20 cellular contexts compared by ENCODE assay signal in the genomic region with DNA sequence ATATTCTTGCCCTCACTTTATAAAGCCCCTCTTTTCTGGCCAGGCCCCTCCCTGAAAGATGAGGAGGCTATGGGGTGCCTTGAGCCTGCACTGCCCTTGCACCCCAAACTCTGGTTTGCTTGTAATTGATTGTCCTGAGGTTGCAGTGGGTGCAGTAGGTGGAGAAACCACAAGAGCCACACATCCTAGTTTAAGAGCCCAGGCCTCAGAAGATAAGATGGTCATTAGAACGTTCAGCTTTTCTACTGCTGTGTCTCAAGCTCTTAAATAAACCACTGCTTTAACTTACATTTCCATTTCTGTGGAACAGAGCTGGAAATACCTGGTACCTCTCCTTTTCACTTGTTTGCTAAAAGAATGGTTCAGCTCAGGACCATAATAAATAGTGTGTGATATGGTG. TPM values are rescaled to one million over a fixed set of nuclear protein-coding genes. Genes with fewer than 3 reads are reported as not detected.
"Had no signal": no experiment of that assay in that cellular context is flagged by ENCODE, and none has a peak within 500 bp of the region (broad histone marks: within the 10 kb centered on the region; RNA-seq: fewer than 3 reads in every experiment).

No MANE protein-coding gene starts in this region.

- H3K9me3 ChIP-seq: Peyer's patch, SJSA1 had no signal

- H3K4me1 ChIP-seq: Peyer's patch, SJSA1 had no signal

- H3K4me3 ChIP-seq: PC-9, Peyer's patch, SJSA1, SK-N-MC had no signal

- DNase-seq: IMR-90, MV-4-11, NCI-H1048, NCI-H1105 treated with DMSO at 0.1 percent for 48 hours, NCI-H1417 treated with DMSO at 0.1 percent for 48 hours, NCI-H146, NCI-H1694 treated with DMSO at 0.1 percent for 48 hours, NCI-H1930, NCI-H2081, NCI-H2107, NCI-H2227 treated with DMSO at 0.1 percent for 48 hours, NCI-H524, NCI-H526 treated with DMSO at 0.1 percent for 48 hours, NCI-H748 treated with DMSO at 0.1 percent for 48 hours, PC-9, Peyer's patch, Right ventricle myocardium superior, SIG-M5 had no signal

- H3K36me3 ChIP-seq: Peyer's patch, SJSA1 had no signal

- H3K27me3 ChIP-seq: Peyer's patch had no signal

- H3K27ac ChIP-seq: PC-9, Peyer's patch, SJSA1, SK-N-MC had no signal

RNA-seq across cellular contexts. Expression of a gene that starts 9.0 kb away (rescaled TPM):
- total RNA-seq: IMR-90, PC-9, SJSA1 had no signal
